1 cellular context compared by ENCODE assay signal in the genomic region with DNA sequence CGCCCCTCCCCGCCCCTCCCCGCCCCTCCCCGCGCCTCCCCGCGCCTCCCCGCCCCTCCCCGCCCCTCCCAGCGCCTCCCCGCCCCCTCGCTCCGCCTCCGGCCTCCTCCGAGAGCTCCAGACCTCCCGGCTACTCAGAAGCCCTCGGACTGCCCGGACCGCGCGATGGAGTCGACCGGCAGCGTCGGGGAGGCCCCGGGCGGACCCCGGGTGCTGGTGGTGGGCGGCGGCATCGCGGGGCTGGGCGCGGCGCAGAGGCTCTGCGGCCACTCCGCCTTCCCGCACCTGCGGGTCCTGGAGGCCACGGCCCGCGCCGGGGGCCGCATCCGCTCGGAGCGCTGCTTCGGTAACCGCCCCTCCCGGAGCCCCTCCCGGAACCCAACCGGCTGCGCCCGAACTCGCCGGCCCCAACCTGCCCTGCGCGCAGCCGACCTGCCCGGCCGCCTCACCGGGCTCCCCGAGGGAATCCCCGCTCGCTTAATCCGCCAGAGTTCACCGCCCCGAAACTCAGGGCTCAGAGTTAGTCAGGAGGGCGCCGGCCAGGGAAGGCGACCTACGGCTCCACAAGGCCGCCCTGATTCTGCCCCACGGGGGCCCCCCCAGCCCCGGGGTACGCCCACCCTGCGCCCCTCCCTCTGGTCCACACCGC.
TF ChIP-seq lines count a peak whose summit lies in the region.

A gene (plus strand): TSS at position 111 of the 649 bp plus-strand sequence. CDS start 55 bp downstream, at position 166.

TF ChIP-seq in K562, 482 proteins besides CTCF, POLR2A, EP300 and RAD21 (continued from another document and continues in another):
- TF ChIP-seq CBX8 (IDR thresholded peaks at IDR 0.05; ENCODE audit: borderline replicate concordance, extremely low read depth, low read depth, low read length, poor library complexity, severe bottlenecking) (no peak), PHB2 (IDR thresholded peaks at IDR 0.05; ENCODE audit: low read depth) (no peak), ZKSCAN8 (CRISPR knock-in tag; IDR thresholded peaks at IDR 0.05) (no peak), CXXC5 (CRISPR knock-in tag; IDR thresholded peaks at IDR 0.05) (peak; percentile 5; the same call in 1 of the 2 replicates), FOXP1 (CRISPR knock-in tag; IDR thresholded peaks at IDR 0.05) (no peak), ZBED1 (IDR thresholded peaks at IDR 0.05) (no peak), CBX5 (IDR thresholded peaks at IDR 0.05; ENCODE audit: borderline replicate concordance, low read depth) (no peak), MIER1 (IDR thresholded peaks at IDR 0.05; ENCODE audit: low read depth) (no peak), ZNF76 (CRISPR knock-in tag; IDR thresholded peaks at IDR 0.05; ENCODE audit: borderline replicate concordance) (no peak), ZNF3 (CRISPR knock-in tag; IDR thresholded peaks at IDR 0.05) (no peak), NONO (IDR thresholded peaks at IDR 0.05; ENCODE audit: low read depth in 2 of 2, low read length in 1 of 2) (peak; percentile 45 to 60; a peak in 3 of 4 replicates), TAF1 (IDR thresholded peaks at IDR 0.05; ENCODE audit: control insufficient read depth, extremely low read depth, insufficient read depth, low read length, severe bottlenecking) (peak; percentile 62), ERF (CRISPR knock-in tag; IDR thresholded peaks at IDR 0.05) (no peak), FOXM1 (IDR thresholded peaks at IDR 0.05; ENCODE audit: low read depth) (no peak), FOXM1 (CRISPR knock-in tag; IDR thresholded peaks at IDR 0.05; ENCODE audit: low read depth) (no peak), IRF2 (CRISPR knock-in tag; IDR thresholded peaks at IDR 0.05) (no peak), ZBTB1 (CRISPR knock-in tag; IDR thresholded peaks at IDR 0.05; ENCODE audit: borderline replicate concordance, low read depth) (no peak), SREBF1 (IDR thresholded peaks at IDR 0.05; ENCODE audit: borderline replicate concordance, low read depth, low read length) (no peak), TBP (optimal IDR thresholded peaks at IDR 0.05; ENCODE audit: low read depth, low read length) (peak; percentile 11), CHD1 (IDR thresholded peaks at IDR 0.05; ENCODE audit: low read length) (no peak), GABPB2 (CRISPR knock-in tag; conservative IDR thresholded peaks at IDR 0.05) (no peak), TCF3 (CRISPR knock-in tag; IDR thresholded peaks at IDR 0.05) (no peak), KDM2B (CRISPR knock-in tag; IDR thresholded peaks at IDR 0.05) (no peak; the same call in 1 of the 2 replicates), ARID1B (IDR thresholded peaks at IDR 0.05) (no peak), POLR2G (IDR thresholded peaks at IDR 0.05; ENCODE audit: low read depth, low read length) (peak; percentile 85), ETV5 (CRISPR knock-in tag; IDR thresholded peaks at IDR 0.05; ENCODE audit: low read depth) (no peak), TOE1 (IDR thresholded peaks at IDR 0.05; ENCODE audit: borderline replicate concordance) (no peak), TOE1 (CRISPR knock-in tag; IDR thresholded peaks at IDR 0.05; ENCODE audit: borderline replicate concordance, low read depth) (no peak), MEF2A (IDR thresholded peaks at IDR 0.05; ENCODE audit: control insufficient read depth, low read depth, low read length) (no peak), MED1 (CRISPR knock-in tag; IDR thresholded peaks at IDR 0.05; ENCODE audit: borderline replicate concordance) (no peak), SMAD1 (IDR thresholded peaks at IDR 0.05; ENCODE audit: low read depth, low read length, partially characterized antibody) (no peak), PRPF4 (IDR thresholded peaks at IDR 0.05; ENCODE audit: insufficient read depth, low read depth, low read length, poor library complexity, severe bottlenecking) (no peak), ZNF586 (CRISPR knock-in tag; conservative IDR thresholded peaks at IDR 0.05) (no peak), KAT2B (IDR thresholded peaks at IDR 0.05; ENCODE audit: low read depth, low read length) (no peak), GABPA (tag; conservative IDR thresholded peaks at IDR 0.05; ENCODE audit: low read depth) (no peak), BHLHE40 (IDR thresholded peaks at IDR 0.05; ENCODE audit: low read length) (no peak), HNRNPK (IDR thresholded peaks at IDR 0.05; ENCODE audit: low read depth, low read length, poor library complexity, severe bottlenecking) (no peak), ZBTB7A (IDR thresholded peaks at IDR 0.05; ENCODE audit: borderline replicate concordance, control insufficient read depth, low read depth, low read length) (peak; percentile 55; the same call in 1 of the 2 replicates), KLF6 (CRISPR knock-in tag; IDR thresholded peaks at IDR 0.05; ENCODE audit: borderline replicate concordance) (no peak), JUN (IDR thresholded peaks at IDR 0.05; ENCODE audit: borderline replicate concordance, low read depth, low read length) (no peak), JUN (CRISPR knock-in tag; IDR thresholded peaks at IDR 0.05; ENCODE audit: borderline replicate concordance) (no peak), ZNF785 (CRISPR knock-in tag; IDR thresholded peaks at IDR 0.05) (no peak), FOXA3 (CRISPR knock-in tag; conservative IDR thresholded peaks at IDR 0.05 in 1 of 2, IDR thresholded peaks at IDR 0.05 in 1 of 2) (no peak), ZNF77 (CRISPR knock-in tag; IDR thresholded peaks at IDR 0.05) (no peak), GATAD2A (IDR thresholded peaks at IDR 0.05) (no peak), RUNX1 (IDR thresholded peaks at IDR 0.05; ENCODE audit: low read depth) (no peak), ZNF165 (CRISPR knock-in tag; IDR thresholded peaks at IDR 0.05; ENCODE audit: borderline replicate concordance) (no peak)
- TF ChIP-seq, protein P1, sequence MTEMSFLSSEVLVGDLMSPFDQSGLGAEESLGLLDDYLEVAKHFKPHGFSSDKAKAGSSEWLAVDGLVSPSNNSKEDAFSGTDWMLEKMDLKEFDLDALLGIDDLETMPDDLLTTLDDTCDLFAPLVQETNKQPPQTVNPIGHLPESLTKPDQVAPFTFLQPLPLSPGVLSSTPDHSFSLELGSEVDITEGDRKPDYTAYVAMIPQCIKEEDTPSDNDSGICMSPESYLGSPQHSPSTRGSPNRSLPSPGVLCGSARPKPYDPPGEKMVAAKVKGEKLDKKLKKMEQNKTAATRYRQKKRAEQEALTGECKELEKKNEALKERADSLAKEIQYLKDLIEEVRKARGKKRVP (CRISPR knock-in tag; IDR thresholded peaks at IDR 0.05): no peak
- TF ChIP-seq, protein P2, sequence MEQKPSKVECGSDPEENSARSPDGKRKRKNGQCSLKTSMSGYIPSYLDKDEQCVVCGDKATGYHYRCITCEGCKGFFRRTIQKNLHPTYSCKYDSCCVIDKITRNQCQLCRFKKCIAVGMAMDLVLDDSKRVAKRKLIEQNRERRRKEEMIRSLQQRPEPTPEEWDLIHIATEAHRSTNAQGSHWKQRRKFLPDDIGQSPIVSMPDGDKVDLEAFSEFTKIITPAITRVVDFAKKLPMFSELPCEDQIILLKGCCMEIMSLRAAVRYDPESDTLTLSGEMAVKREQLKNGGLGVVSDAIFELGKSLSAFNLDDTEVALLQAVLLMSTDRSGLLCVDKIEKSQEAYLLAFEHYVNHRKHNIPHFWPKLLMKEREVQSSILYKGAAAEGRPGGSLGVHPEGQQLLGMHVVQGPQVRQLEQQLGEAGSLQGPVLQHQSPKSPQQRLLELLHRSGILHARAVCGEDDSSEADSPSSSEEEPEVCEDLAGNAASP (IDR thresholded peaks at IDR 0.05): no peak
- TF ChIP-seq, protein P3, sequence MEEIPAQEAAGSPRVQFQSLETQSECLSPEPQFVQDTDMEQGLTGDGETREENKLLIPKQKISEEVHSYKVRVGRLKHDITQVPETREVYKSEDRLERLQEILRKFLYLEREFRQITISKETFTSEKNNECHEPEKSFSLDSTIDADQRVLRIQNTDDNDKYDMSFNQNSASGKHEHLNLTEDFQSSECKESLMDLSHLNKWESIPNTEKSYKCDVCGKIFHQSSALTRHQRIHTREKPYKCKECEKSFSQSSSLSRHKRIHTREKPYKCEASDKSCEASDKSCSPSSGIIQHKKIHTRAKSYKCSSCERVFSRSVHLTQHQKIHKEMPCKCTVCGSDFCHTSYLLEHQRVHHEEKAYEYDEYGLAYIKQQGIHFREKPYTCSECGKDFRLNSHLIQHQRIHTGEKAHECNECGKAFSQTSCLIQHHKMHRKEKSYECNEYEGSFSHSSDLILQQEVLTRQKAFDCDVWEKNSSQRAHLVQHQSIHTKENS (CRISPR knock-in tag; IDR thresholded peaks at IDR 0.05): no peak
- TF ChIP-seq, protein P4, sequence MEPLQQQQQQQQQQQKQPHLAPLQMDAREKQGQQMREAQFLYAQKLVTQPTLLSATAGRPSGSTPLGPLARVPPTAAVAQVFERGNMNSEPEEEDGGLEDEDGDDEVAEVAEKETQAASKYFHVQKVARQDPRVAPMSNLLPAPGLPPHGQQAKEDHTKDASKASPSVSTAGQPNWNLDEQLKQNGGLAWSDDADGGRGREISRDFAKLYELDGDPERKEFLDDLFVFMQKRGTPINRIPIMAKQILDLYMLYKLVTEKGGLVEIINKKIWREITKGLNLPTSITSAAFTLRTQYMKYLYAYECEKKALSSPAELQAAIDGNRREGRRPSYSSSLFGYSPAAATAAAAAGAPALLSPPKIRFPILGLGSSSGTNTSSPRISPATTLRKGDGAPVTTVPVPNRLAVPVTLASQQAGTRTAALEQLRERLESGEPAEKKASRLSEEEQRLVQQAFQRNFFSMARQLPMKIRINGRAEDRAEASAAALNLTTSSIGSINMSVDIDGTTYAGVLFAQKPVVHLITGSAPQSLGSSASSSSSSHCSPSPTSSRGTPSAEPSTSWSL (CRISPR knock-in tag; IDR thresholded peaks at IDR 0.05; ENCODE audit: borderline replicate concordance): no peak
- TF ChIP-seq, protein P5, sequence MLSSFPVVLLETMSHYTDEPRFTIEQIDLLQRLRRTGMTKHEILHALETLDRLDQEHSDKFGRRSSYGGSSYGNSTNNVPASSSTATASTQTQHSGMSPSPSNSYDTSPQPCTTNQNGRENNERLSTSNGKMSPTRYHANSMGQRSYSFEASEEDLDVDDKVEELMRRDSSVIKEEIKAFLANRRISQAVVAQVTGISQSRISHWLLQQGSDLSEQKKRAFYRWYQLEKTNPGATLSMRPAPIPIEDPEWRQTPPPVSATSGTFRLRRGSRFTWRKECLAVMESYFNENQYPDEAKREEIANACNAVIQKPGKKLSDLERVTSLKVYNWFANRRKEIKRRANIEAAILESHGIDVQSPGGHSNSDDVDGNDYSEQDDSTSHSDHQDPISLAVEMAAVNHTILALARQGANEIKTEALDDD (IDR thresholded peaks at IDR 0.05): no peak
- TF ChIP-seq, protein P6, sequence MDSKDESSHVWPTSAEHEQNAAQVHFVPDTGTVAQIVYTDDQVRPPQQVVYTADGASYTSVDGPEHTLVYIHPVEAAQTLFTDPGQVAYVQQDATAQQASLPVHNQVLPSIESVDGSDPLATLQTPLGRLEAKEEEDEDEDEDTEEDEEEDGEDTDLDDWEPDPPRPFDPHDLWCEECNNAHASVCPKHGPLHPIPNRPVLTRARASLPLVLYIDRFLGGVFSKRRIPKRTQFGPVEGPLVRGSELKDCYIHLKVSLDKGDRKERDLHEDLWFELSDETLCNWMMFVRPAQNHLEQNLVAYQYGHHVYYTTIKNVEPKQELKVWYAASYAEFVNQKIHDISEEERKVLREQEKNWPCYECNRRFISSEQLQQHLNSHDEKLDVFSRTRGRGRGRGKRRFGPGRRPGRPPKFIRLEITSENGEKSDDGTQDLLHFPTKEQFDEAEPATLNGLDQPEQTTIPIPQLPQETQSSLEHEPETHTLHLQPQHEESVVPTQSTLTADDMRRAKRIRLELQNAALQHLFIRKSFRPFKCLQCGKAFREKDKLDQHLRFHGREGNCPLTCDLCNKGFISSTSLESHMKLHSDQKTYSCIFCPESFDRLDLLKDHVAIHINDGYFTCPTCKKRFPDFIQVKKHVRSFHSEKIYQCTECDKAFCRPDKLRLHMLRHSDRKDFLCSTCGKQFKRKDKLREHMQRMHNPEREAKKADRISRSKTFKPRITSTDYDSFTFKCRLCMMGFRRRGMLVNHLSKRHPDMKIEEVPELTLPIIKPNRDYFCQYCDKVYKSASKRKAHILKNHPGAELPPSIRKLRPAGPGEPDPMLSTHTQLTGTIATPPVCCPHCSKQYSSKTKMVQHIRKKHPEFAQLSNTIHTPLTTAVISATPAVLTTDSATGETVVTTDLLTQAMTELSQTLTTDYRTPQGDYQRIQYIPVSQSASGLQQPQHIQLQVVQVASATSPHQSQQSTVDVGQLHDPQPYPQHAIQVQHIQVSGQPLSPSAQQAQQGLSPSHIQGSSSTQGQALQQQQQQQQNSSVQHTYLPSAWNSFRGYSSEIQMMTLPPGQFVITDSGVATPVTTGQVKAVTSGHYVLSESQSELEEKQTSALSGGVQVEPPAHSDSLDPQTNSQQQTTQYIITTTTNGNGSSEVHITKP (IDR thresholded peaks at IDR 0.05; ENCODE audit: partially characterized antibody): no peak
- TF ChIP-seq, protein P7, sequence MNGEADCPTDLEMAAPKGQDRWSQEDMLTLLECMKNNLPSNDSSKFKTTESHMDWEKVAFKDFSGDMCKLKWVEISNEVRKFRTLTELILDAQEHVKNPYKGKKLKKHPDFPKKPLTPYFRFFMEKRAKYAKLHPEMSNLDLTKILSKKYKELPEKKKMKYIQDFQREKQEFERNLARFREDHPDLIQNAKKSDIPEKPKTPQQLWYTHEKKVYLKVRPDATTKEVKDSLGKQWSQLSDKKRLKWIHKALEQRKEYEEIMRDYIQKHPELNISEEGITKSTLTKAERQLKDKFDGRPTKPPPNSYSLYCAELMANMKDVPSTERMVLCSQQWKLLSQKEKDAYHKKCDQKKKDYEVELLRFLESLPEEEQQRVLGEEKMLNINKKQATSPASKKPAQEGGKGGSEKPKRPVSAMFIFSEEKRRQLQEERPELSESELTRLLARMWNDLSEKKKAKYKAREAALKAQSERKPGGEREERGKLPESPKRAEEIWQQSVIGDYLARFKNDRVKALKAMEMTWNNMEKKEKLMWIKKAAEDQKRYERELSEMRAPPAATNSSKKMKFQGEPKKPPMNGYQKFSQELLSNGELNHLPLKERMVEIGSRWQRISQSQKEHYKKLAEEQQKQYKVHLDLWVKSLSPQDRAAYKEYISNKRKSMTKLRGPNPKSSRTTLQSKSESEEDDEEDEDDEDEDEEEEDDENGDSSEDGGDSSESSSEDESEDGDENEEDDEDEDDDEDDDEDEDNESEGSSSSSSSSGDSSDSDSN (IDR thresholded peaks at IDR 0.05; ENCODE audit: borderline replicate concordance in 1 of 2, low read depth in 2 of 2, low read length in 2 of 2): peak in 1 of 2 experiments; percentile 76; a peak in 2 of 4 replicates
- TF ChIP-seq, protein P8, sequence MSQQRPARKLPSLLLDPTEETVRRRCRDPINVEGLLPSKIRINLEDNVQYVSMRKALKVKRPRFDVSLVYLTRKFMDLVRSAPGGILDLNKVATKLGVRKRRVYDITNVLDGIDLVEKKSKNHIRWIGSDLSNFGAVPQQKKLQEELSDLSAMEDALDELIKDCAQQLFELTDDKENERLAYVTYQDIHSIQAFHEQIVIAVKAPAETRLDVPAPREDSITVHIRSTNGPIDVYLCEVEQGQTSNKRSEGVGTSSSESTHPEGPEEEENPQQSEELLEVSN (IDR thresholded peaks at IDR 0.05; ENCODE audit: borderline replicate concordance in 1 of 2, extremely low read depth in 1 of 2, insufficient read depth in 1 of 2, insufficient read length in 1 of 2, low read depth in 1 of 2, low read length in 1 of 2, poor library complexity in 1 of 2, severe bottlenecking in 1 of 2): no peak
